21 cellular contexts compared by ENCODE assay signal in genomic region chr12:104347374-104348075, GRCh38. TPM values are rescaled to one million over a fixed set of nuclear protein-coding genes. Genes with fewer than 3 reads are reported as not detected.
DNase-seq lines count a peak whose midpoint lies in the region; ATAC-seq, FAIRE-seq and TF ChIP-seq lines count a peak whose summit lies in the region.
"Had no signal": no experiment of that assay in that cellular context is flagged by ENCODE, and none has a peak within 500 bp of the region (broad histone marks: within the 10 kb centered on the region; RNA-seq: fewer than 3 reads in every experiment).

No MANE protein-coding gene starts in this region.

- no peaks in the 10 kb centered on the region for H3K27me3 ChIP-seq in PC-3 (ENCODE audit: low read length)
- H3K27me3 ChIP-seq in endodermal cell (ENCODE audit: control insufficient read depth, insufficient read depth, low read length, poor library complexity, severe bottlenecking) = no peaks in the 10 kb centered on the region
- H3K27me3 ChIP-seq: neutrophil had no signal

- peaks cover 27% of the 10 kb centered on the region for H3F3A ChIP-seq in PC-3 (ENCODE audit: low read length, unreplicated experiment)

- peaks cover 39% of the 10 kb centered on the region for H3K36me3 Mint-ChIP-seq in endodermal cell (ENCODE audit: low read depth)
- peaks cover 45% of the 10 kb centered on the region for H3K36me3 Mint-ChIP-seq in osteocyte (ENCODE audit: unreplicated experiment)

- H3K4me1 Mint-ChIP-seq in endodermal cell (peaks cover 9% of the 10 kb centered on the region), osteocyte (ENCODE audit: unreplicated experiment) (no peaks in the 10 kb centered on the region)
- H3K4me1 Mint-ChIP-seq: brain, memory B cell had no signal

- no peaks in the 10 kb centered on the region for H3K9me2 ChIP-seq in PC-3 (replicated peaks; ENCODE audit: low read length)

- no TSS peak for BruUV-seq in PC-3 (replicated peaks; lab: Mats Ljungman, UMichigan)

- H3K4me1 ChIP-seq in PC-3 (ENCODE audit: insufficient read depth, low read length) (peaks cover 19% of the 10 kb centered on the region; the same call in 1 of the 2 replicates), endodermal cell (ENCODE audit: control insufficient read depth, insufficient read depth, low read length) (no peaks in the 10 kb centered on the region)

- CTCF ChIA-PET in PC-3 (lab: Charles Lee) = interaction anchor here (0.5 kb wide), 1 partner anchor 320 kb away, joined by 3 read pairs; no protein-coding TSS in a partner anchor

- no peak overlapping the region for H3K4me3 ChIP-seq in PC-3 (ENCODE audit: low read length)
- H3K4me3 ChIP-seq in endodermal cell (ENCODE audit: low read length) = no peak overlapping the region
- H3K4me3 ChIP-seq: smooth muscle cell had no signal

- no peak overlapping the region for H3K9ac ChIP-seq in PC-3 (ENCODE audit: low read length)
- no peak overlapping the region for H3K9ac ChIP-seq in endodermal cell (ENCODE audit: extremely low read depth, low read length, poor library complexity, severe bottlenecking)

- WGBS in endodermal cell (ENCODE audit: insufficient coverage in 1 of 2, insufficient read length in 1 of 2), 2 experiments = 91 to 94% methylated on average over 3 to 4 of the region's 5 CpGs

- no peaks in the 10 kb centered on the region for H3K9me3 Mint-ChIP-seq in endodermal cell
- no peaks in the 10 kb centered on the region for H3K9me3 Mint-ChIP-seq in osteocyte (ENCODE audit: unreplicated experiment)
- H3K9me3 Mint-ChIP-seq: brain; CD4-positive, alpha-beta T cell; effector memory CD8-positive, alpha-beta T cell; memory B cell had no signal

- DNase-seq in SIG-M5 treated with dmso at 0.1 percent for 504 hours (lab: John Stamatoyannopoulos, UW; ENCODE audit: unreplicated experiment) = peak; percentile 19
- no peak for DNase-seq in SIG-M5 (lab: John Stamatoyannopoulos, UW)
- DNase-seq in PC-3 = peak; percentile 86
- DNase-seq in endodermal cell = peak; percentile 38
- DNase-seq in osteocyte (ENCODE audit: extremely low spot score, unreplicated experiment) = peak; percentile 11
- DNase-seq in H4 (ENCODE audit: low spot score) = no peak
- no peak for DNase-seq in RCC 7860 (ENCODE audit: low spot score)
- no peak for DNase-seq in dedifferentiated amniotic fluid mesenchymal stem cell (ENCODE audit: extremely low spot score)
- DNase-seq: activated CD4-positive, alpha-beta T cell treated with anti-CD3 and anti-CD28 coated beads, Interleukin-2, amount 50 U/mL, for 1 hour; CD4-positive, alpha-beta T cell; effector memory CD8-positive, alpha-beta T cell; Kasumi-1; NCI-H1694 treated with DMSO at 0.1 percent for 48 hours; RPMI8226; T-helper 9 cell had no signal

- peaks cover 50% of the 10 kb centered on the region for H4K20me1 ChIP-seq in PC-3 (ENCODE audit: low read length)

- no peak overlapping the region for H3K4me3 Mint-ChIP-seq in endodermal cell
- H3K4me3 Mint-ChIP-seq in osteocyte (ENCODE audit: unreplicated experiment) = no peak overlapping the region
- H3K4me3 Mint-ChIP-seq: brain; CD4-positive, alpha-beta T cell; effector memory CD8-positive, alpha-beta T cell; memory B cell had no signal

- ATAC-seq in PC-3 = peak; percentile 63
- ATAC-seq: effector memory CD8-positive, alpha-beta T cell had no signal

- H3K27ac Mint-ChIP-seq in endodermal cell = peak overlapping the region; percentile 17
- no peak overlapping the region for H3K27ac Mint-ChIP-seq in osteocyte (ENCODE audit: unreplicated experiment)
- H3K27ac Mint-ChIP-seq: CD4-positive, alpha-beta T cell; memory B cell had no signal

- FAIRE-seq in RCC 7860 (lab: Jason Lieb, UNC) = no peak
- FAIRE-seq: colon had no signal

- H3K27ac ChIP-seq in PC-3 (ENCODE audit: low read length) = no peak overlapping the region
- no peak overlapping the region for H3K27ac ChIP-seq in endodermal cell (ENCODE audit: low read depth, low read length)
- H3K27ac ChIP-seq: 22Rv1, neutrophil had no signal

- H3K36me3 ChIP-seq in PC-3 (ENCODE audit: low read depth, low read length) (peaks cover 89% of the 10 kb centered on the region), endodermal cell (ENCODE audit: control insufficient read depth, insufficient read depth, low read length) (peaks cover 64% of the 10 kb centered on the region)

- POLR2A ChIA-PET in PC-3 (lab: Charles Lee; ENCODE audit: unreplicated experiment) = interaction anchor here (0.6 kb wide), 1 partner anchor 127 kb away, joined by 10 read pairs; no protein-coding TSS in a partner anchor

- no peak overlapping the region for H2AFZ ChIP-seq in PC-3 (ENCODE audit: low read length)

- no peak overlapping the region for H3K4me2 ChIP-seq in PC-3 (ENCODE audit: low read length)
- H3K4me2 ChIP-seq: smooth muscle cell had no signal

- intact Hi-C loops in PC-3 (cut with micrococcal nuclease) = no loop called here

- H3K27me3 Mint-ChIP-seq in endodermal cell (ENCODE audit: insufficient read depth) (no peaks in the 10 kb centered on the region), osteocyte (ENCODE audit: unreplicated experiment) (no peaks in the 10 kb centered on the region)
- H3K27me3 Mint-ChIP-seq: brain; CD4-positive, alpha-beta T cell; effector memory CD8-positive, alpha-beta T cell; memory B cell had no signal

- peaks cover 66% of the 10 kb centered on the region for H3K79me2 ChIP-seq in PC-3 (ENCODE audit: low read length)

- H3K9me3 ChIP-seq in PC-3 (ENCODE audit: low read length) (no peaks in the 10 kb centered on the region), endodermal cell (ENCODE audit: control insufficient read depth, low read length) (no peaks in the 10 kb centered on the region)
- H3K9me3 ChIP-seq: neutrophil had no signal

- TF ChIP-seq CTCF in PC-3 (conservative IDR thresholded peaks at IDR 0.05; ENCODE audit: low read depth, low read length) (peak; percentile 39), endodermal cell (conservative IDR thresholded peaks at IDR 0.05) (no peak), osteocyte (IDR thresholded peaks at IDR 0.05) (no peak)

RNA-seq across cellular contexts. Expression of gene EID3, which starts 44.0 kb away (rescaled TPM):
- total RNA-seq in PC-3 (2014; rRNA removed) (9.8 and 12.0 TPM in 2 replicates), endodermal cell (1 to 10 TPM; 3.7 to 4.6 TPM), osteocyte (2.8 and 3.7 TPM in 2 replicates)
- 0.39 TPM for polyA plus RNA-seq in endodermal cell (2013, experiment 1 of 2)
- polyA plus RNA-seq in endodermal cell (2013, experiment 2 of 2) = 0.37 TPM
- total RNA-seq in H4 (2014; rRNA removed; shearing (Covaris generic)) = 0.66 and 1.2 TPM in 2 replicates

Comparison
In these comparisons a context has a peak if more than half of its experiments do, and no peak if none do; other contexts are left out.
1. DNase-seq: peak in SIG-M5 treated with dmso at 0.1 percent for 504 hours (single experiment), PC-3 (single experiment), endodermal cell (single experiment) and osteocyte (single experiment); none in SIG-M5 (single experiment), H4 (single experiment), RCC 7860 (single experiment) and dedifferentiated amniotic fluid mesenchymal stem cell (single experiment).